In the genomic region with DNA sequence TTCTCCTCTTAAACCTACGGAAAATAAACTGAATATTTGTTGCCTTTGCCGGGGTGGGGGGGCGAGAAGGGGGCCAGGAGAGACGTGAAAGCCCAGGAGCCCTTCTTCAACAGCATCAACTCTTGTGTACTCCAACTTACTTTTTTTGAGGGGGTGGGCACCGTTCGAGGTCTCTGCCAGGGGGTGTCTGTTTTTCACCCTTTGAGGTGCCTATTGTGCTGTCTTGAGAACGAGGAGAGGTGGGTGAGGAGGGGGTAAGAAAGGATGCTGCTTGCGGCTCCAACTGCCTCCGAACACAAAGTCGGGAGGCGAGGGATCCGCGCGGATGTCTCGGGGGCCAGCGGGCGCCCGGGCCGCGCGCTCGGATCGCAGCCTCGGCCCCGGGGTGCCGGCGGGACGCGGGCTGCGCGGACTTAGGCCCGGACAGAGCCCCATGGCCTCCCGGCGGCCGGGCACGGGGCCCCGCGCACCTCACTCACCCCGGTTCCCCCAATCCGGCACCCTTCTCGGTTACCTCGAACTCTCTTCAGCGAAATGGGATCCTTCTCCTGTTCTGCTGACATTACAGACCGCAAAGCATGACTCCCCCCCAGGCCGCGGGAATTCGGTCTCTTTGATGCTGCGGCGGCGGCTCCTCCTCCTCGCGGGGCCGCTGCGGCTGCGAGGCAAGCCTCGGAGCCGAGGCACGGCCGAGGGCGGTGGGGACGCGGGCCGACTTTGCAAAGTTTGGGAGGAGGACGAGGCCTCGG, we compare ENCODE assay signal across 8 cellular contexts. TPM values are rescaled to one million over a fixed set of nuclear protein-coding genes. Genes with fewer than 3 reads are reported as not detected.
DNase-seq lines count a peak whose midpoint lies in the region; ATAC-seq and TF ChIP-seq lines count a peak whose summit lies in the region.

No MANE protein-coding gene starts in this region.

- H3K4me3 ChIP-seq in Jurkat, Clone E6-1 (ENCODE audit: low read length): peak overlapping the region; percentile 24; the same call in 1 of the 2 replicates

- peaks cover 9% of the 10 kb centered on the region for H3K4me1 Mint-ChIP-seq in osteocyte (ENCODE audit: unreplicated experiment)

- peak; percentile 18 for ATAC-seq in GM18519 (IDR thresholded peaks at IDR 0.05; ENCODE audit: low FRiP score, unreplicated experiment)

- no peak for TF ChIP-seq CTCF in osteocyte (IDR thresholded peaks at IDR 0.05)

- peak overlapping the region; percentile 86 for H3K27ac Mint-ChIP-seq in osteocyte (ENCODE audit: unreplicated experiment)

- H3K27me3 Mint-ChIP-seq in osteocyte (ENCODE audit: unreplicated experiment): no peaks in the 10 kb centered on the region

- DNase-seq in AG20443 (ENCODE audit: low spot score): peak; percentile 79
- DNase-seq in Jurkat, Clone E6-1 (ENCODE audit: low read depth, low spot score): no peak
- peak; percentile 41 to 45 for DNase-seq in activated T-cell treated with anti-CD3 and anti-CD28 coated beads, Interleukin-2, amount 50 U/mL, for 48 hours
- DNase-seq in glomerular visceral epithelial cell (ENCODE audit: extremely low spot score): peak; percentile 64
- DNase-seq in osteocyte (ENCODE audit: extremely low spot score, unreplicated experiment): no peak
- no peak for DNase-seq in OCI-M2 (lab: John Stamatoyannopoulos, UW; ENCODE audit: unreplicated experiment)
- DNase-seq in NCI-H187 (lab: John Stamatoyannopoulos, UW): no peak

- no peaks in the 10 kb centered on the region for H3K36me3 Mint-ChIP-seq in osteocyte (ENCODE audit: unreplicated experiment)

- no peak overlapping the region for H3K4me3 Mint-ChIP-seq in osteocyte (ENCODE audit: unreplicated experiment)

- no peaks in the 10 kb centered on the region for H3K9me3 Mint-ChIP-seq in osteocyte (ENCODE audit: unreplicated experiment)

RNA-seq across cellular contexts. Expression of a gene that starts 0.7 kb away (rescaled TPM):
- 1.4 TPM for polyA plus RNA-seq in Jurkat, Clone E6-1 (2012; ENCODE audit: insufficient read depth, insufficient read length)
- 16.1 and 18.5 TPM in 2 replicates for total RNA-seq in osteocyte

Comparison
In these comparisons a context has a peak if more than half of its experiments do, and no peak if none do; other contexts are left out.
1. DNase-seq: peak in AG20443 (single experiment), activated T-cell treated with anti-CD3 and anti-CD28 coated beads, Interleukin-2, amount 50 U/mL, for 48 hours (2 of 2) and glomerular visceral epithelial cell (single experiment); none in Jurkat, Clone E6-1 (single experiment), osteocyte (single experiment), OCI-M2 (single experiment) and NCI-H187 (0 of 2).